17 cellular contexts compared by ENCODE assay signal in genomic region chr15:77606142-77607034, GRCh38. TPM values are rescaled to one million over a fixed set of nuclear protein-coding genes. Genes with fewer than 3 reads are reported as not detected.
DNase-seq lines count a peak whose midpoint lies in the region; ATAC-seq, FAIRE-seq and TF ChIP-seq lines count a peak whose summit lies in the region.
"Had no signal": no experiment of that assay in that cellular context is flagged by ENCODE, and none has a peak within 500 bp of the region (broad histone marks: within the 10 kb centered on the region; RNA-seq: fewer than 3 reads in every experiment).

No MANE protein-coding gene starts in this region.

- peak overlapping the region; percentile 10 to 68 for H3K27ac ChIP-seq in mucosa of rectum (ENCODE audit: low read depth in 2 of 2, low read length in 2 of 2)
- H3K27ac ChIP-seq: VCaP had no signal

- H3K36me3 ChIP-seq in mucosa of rectum (ENCODE audit: control insufficient read depth in 2 of 2, insufficient read depth in 2 of 2, low read length in 2 of 2) = no peaks in the 10 kb centered on the region
- H3K36me3 ChIP-seq: esophagus squamous epithelium had no signal

- H3K27me3 ChIP-seq in mucosa of rectum (ENCODE audit: control insufficient read depth in 2 of 2, insufficient read depth in 2 of 2, low read length in 2 of 2) = no peaks in the 10 kb centered on the region

- no peak for TF ChIP-seq POLR2A in GM12892 (IDR thresholded peaks at IDR 0.05; ENCODE audit: low read depth, low read length)

- no peaks in the 10 kb centered on the region for H3K9me3 ChIP-seq in mucosa of rectum (ENCODE audit: control insufficient read depth in 2 of 2, low read length in 2 of 2)
- H3K9me3 ChIP-seq: esophagus squamous epithelium had no signal

- FAIRE-seq in GM12892 (lab: Jason Lieb, UNC) = no peak
- FAIRE-seq: G401.6 had no signal

- H3K4me1 ChIP-seq in mucosa of rectum (ENCODE audit: control insufficient read depth in 2 of 2, insufficient read depth in 2 of 2, low read length in 2 of 2) = peaks cover 34 to 47% of the 10 kb centered on the region in 2 donors

- no peak for ATAC-seq in HG03095 (IDR thresholded peaks at IDR 0.05; ENCODE audit: unreplicated experiment)
- ATAC-seq: stimulated activated naive B cell treated with anti-CD40 and anti-IgM and Interleukin-4, amounts not matched to agents 10 μg/mL and 1 μg/mL and 100 μg/mL, for 72 hours had no signal

- DNase-seq in Daoy (ENCODE audit: low read depth) (peak; percentile 43), NCI-H2171 treated with DMSO at 0.1 percent for 48 hours (lab: John Stamatoyannopoulos, UW) (peak; percentile 31), dermis microvascular lymphatic vessel endothelial cell (ENCODE audit: low read depth in 2 of 2) (peak; percentile 25 to 56), GM12892 (ENCODE audit: insufficient read length) (no peak), DMS79 treated with DMSO at 0.1 percent for 48 hours (lab: John Stamatoyannopoulos, UW) (no peak), NCI-H128 (lab: John Stamatoyannopoulos, UW; ENCODE audit: unreplicated experiment) (no peak)
- DNase-seq: esophagus squamous epithelium; Karpas-422; NCI-H187; NK-92 treated with Interleukin-12 subunit alpha and Interleukin-12 subunit beta, amount 100 ng/mL, for 24 hours; stimulated activated CD4-positive, alpha-beta T cell treated with anti-CD3 and anti-CD28 coated beads, Interleukin-4, amount 100 ng/mL, for 4 hours; stimulated activated naive B cell treated with anti-CD40 and anti-IgM and Interleukin-4, amounts not matched to agents 10 μg/mL and 1 μg/mL and 100 μg/mL, for 72 hours had no signal

- H3K9ac ChIP-seq in mucosa of rectum (ENCODE audit: low read depth in 1 of 2, low read length in 2 of 2) = peak overlapping the region in 1 of 2 donors; percentile 47

- H3K4me3 ChIP-seq in mucosa of rectum (ENCODE audit: low read length in 2 of 2) = peak overlapping the region in 1 of 2 donors; percentile 7
- H3K4me3 ChIP-seq: esophagus squamous epithelium had no signal

RNA-seq across cellular contexts. Expression of gene LINGO1, which starts 26.3 kb away (rescaled TPM):
- total RNA-seq in Daoy (2014; rRNA removed; shearing (Covaris generic)) = 0.11 TPM in 1 of 2 replicates, not detected in the other
- 0.13 TPM in 2 replicates for total RNA-seq in dermis microvascular lymphatic vessel endothelial cell
- polyA plus RNA-seq in GM12892 (2012; ENCODE audit: missing spikeins) = 0.11 TPM
- polyA plus RNA-seq: CD14-positive monocyte had no signal

Comparison
In these comparisons a context has a peak if more than half of its experiments do, and no peak if none do; other contexts are left out.
1. DNase-seq: peak in Daoy (single experiment), NCI-H2171 treated with DMSO at 0.1 percent for 48 hours (single experiment) and dermis microvascular lymphatic vessel endothelial cell (2 of 2); none in GM12892 (single experiment), DMS79 treated with DMSO at 0.1 percent for 48 hours (single experiment) and NCI-H128 (single experiment).